ENCODE assay signal across 19 cellular contexts in the genomic region with DNA sequence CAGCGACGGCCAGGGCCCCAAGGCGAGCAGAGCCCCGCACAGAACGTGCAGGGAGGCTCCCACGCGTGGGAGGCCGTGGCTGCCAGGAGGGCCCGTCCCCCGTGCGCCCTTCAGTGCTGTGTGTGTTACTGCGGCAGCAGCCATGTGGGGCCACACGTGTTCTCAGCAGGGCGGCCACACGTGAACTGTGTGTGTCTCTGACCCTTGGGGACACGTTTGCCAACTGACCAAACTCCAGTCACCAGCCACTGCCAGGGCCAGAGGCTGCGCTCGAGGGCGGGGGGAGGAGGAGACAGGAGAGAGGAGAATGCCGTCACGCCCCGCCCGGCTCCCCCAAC. TPM values are rescaled to one million over a fixed set of nuclear protein-coding genes. Genes with fewer than 3 reads are reported as not detected.
DNase-seq lines count a peak whose midpoint lies in the region; ATAC-seq and TF ChIP-seq lines count a peak whose summit lies in the region.
"Had no signal": no experiment of that assay in that cellular context is flagged by ENCODE, and none has a peak within 500 bp of the region (broad histone marks: within the 10 kb centered on the region; RNA-seq: fewer than 3 reads in every experiment).

No MANE protein-coding gene starts in this region.

- H3K27ac ChIP-seq in HEK293 (ENCODE audit: extremely low read depth, low read depth, low read length) (no peak overlapping the region), neuronal stem cell (replicated peaks; ENCODE audit: low read length) (no peak overlapping the region), thyroid gland (peak overlapping the region in 2 of 3 donors; percentile 91 to 96)
- H3K27ac ChIP-seq: 22Rv1, BLaER1, C4-2B had no signal

- H4K8ac ChIP-seq in neuronal stem cell (ENCODE audit: low read depth, low read length), result peak overlapping the region; percentile 57

- no peak overlapping the region for H2BK12ac ChIP-seq in neuronal stem cell (ENCODE audit: low read length)

- intact Hi-C loops in thyroid gland (cut with DNase I), result loop anchor here (10.0 kb wide), 1 partner anchor 53 kb away; the partner anchor contains the start of gene GALNT9

- TF ChIP-seq POLR2A in thyroid gland (IDR thresholded peaks at IDR 0.05), result no peak

- peak overlapping the region; percentile 31 for H2AK5ac ChIP-seq in neuronal stem cell (ENCODE audit: low read depth, low read length)

- H3K23ac ChIP-seq in neuronal stem cell (ENCODE audit: low read depth, low read length, poor library complexity), result peak overlapping the region; percentile 92

- peaks cover 1% of the 10 kb centered on the region for H3K79me1 ChIP-seq in neuronal stem cell (ENCODE audit: low read depth, low read length)

- WGBS in neuronal stem cell (ENCODE audit: extremely low coverage in 2 of 2, insufficient read length in 2 of 2, insufficient replicate concordance in 1 of 2), 2 donors, result no CpG with 5 or more reads among the region's 23 CpGs
- WGBS in thyroid gland, 2 donors, result 85 to 97% methylated on average over 10 to 12 of the region's 23 CpGs

- no peak overlapping the region for H3K18ac ChIP-seq in neuronal stem cell (ENCODE audit: low read length)

- DNase-seq in left lobe of liver (ENCODE audit: low spot score) (peak; percentile 89), neuronal stem cell (ENCODE audit: low spot score) (no peak), thyroid gland (no peak), NCI-H128 (lab: John Stamatoyannopoulos, UW; ENCODE audit: unreplicated experiment) (no peak), dermis blood vessel endothelial cell (no peak)
- DNase-seq: Caco-2; CD4-positive, CD25-positive, alpha-beta regulatory T cell; CD8-positive, alpha-beta T cell; DMS153; DND-41; GOT3; H7; HCEC 1CT had no signal

- H3K36me3 ChIP-seq in HEK293 (ENCODE audit: control insufficient read depth in 2 of 2, insufficient read depth in 1 of 2, low read length in 2 of 2) (no peaks in the 10 kb centered on the region), neuronal stem cell (replicated peaks in 1 of 2; ENCODE audit: control insufficient read depth in 2 of 2, insufficient read depth in 2 of 2, low read length in 2 of 2) (no peaks in the 10 kb centered on the region), thyroid gland (no peaks in the 10 kb centered on the region)
- H3K36me3 ChIP-seq: BLaER1 had no signal

- TF ChIP-seq CTCF in HEK293 (tag by site-specific recombination; IDR thresholded peaks at IDR 0.05) (no peak), thyroid gland (IDR thresholded peaks at IDR 0.05) (no peak)

- H3K27me3 ChIP-seq in neuronal stem cell (ENCODE audit: control insufficient read depth in 3 of 3, insufficient read depth in 3 of 3, low read depth in 1 of 3, low read length in 3 of 3) (peaks cover 0 to 51% (median 4%) of the 10 kb centered on the region in 3 experiments), thyroid gland (no peaks in the 10 kb centered on the region)

- peak overlapping the region; percentile 41 for H2BK15ac ChIP-seq in neuronal stem cell (ENCODE audit: low read length)

- no peak overlapping the region for H3K14ac ChIP-seq in neuronal stem cell (ENCODE audit: low read length)

- H3K4me1 ChIP-seq in HEK293 (ENCODE audit: control insufficient read depth, insufficient read depth, low read length) (no peaks in the 10 kb centered on the region), neuronal stem cell (ENCODE audit: control insufficient read depth in 2 of 2, insufficient read depth in 1 of 2, low read depth in 1 of 2, low read length in 2 of 2) (peaks cover 0 to 8% of the 10 kb centered on the region in 2 donors), thyroid gland (peaks cover 49 to 66% of the 10 kb centered on the region in 2 donors)

- POLR2A ChIA-PET in HEK293 (lab: Yijun Ruan, JAX), result no interaction called here

- no peak overlapping the region for H3K4me2 ChIP-seq in neuronal stem cell (ENCODE audit: insufficient read depth, low read length, poor library complexity, severe bottlenecking)
- H3K4me2 ChIP-seq: BLaER1 had no signal

- CTCF ChIA-PET in HEK293 (lab: Yijun Ruan, JAX), result no interaction called here

- H4K91ac ChIP-seq in neuronal stem cell (ENCODE audit: low read depth, low read length, poor library complexity), result no peak overlapping the region

- H3K9me3 ChIP-seq in HEK293 (ENCODE audit: control insufficient read depth, insufficient read depth, low read depth, low read length) (no peaks in the 10 kb centered on the region), neuronal stem cell (replicated peaks in 1 of 2; ENCODE audit: control insufficient read depth in 2 of 2, insufficient read depth in 1 of 2, low read depth in 1 of 2, low read length in 2 of 2) (peaks cover 0 to 5% of the 10 kb centered on the region in 2 donors), thyroid gland (no peaks in the 10 kb centered on the region)
- H3K9me3 ChIP-seq: BLaER1, Caco-2 had no signal

- peak overlapping the region; percentile 3 for H3K9ac ChIP-seq in neuronal stem cell (ENCODE audit: low read depth, low read length, poor library complexity)
- H3K9ac ChIP-seq: BLaER1 had no signal

- H3K4ac ChIP-seq in neuronal stem cell (ENCODE audit: low read length), result no peak overlapping the region

- H3K4me3 ChIP-seq in HEK293 (ENCODE audit: low read depth, low read length) (no peak overlapping the region), neuronal stem cell (ENCODE audit: low read length in 2 of 2) (no peak overlapping the region), thyroid gland (replicated peaks in 1 of 3) (peak overlapping the region in 1 of 3 donors; percentile 7)
- H3K4me3 ChIP-seq: BLaER1 had no signal

- no peak overlapping the region for H2AFZ ChIP-seq in neuronal stem cell (ENCODE audit: low read length)

- ATAC-seq in left lobe of liver, result peak; percentile 91
- ATAC-seq in esophagus mucosa, result no peak
- ATAC-seq: CD8-positive, alpha-beta T cell had no signal

- no peak overlapping the region for H2BK120ac ChIP-seq in neuronal stem cell (ENCODE audit: low read depth, low read length)

- no peak overlapping the region for H2BK5ac ChIP-seq in neuronal stem cell (ENCODE audit: low read length)

TF ChIP-seq in HEK293, 187 proteins besides CTCF, POLR2A, EP300 and RAD21:
- TF ChIP-seq YY1 (tag by site-specific recombination; IDR thresholded peaks at IDR 0.05), result no peak
- no peak for TF ChIP-seq TRIM28 (IDR thresholded peaks at IDR 0.05; ENCODE audit: borderline replicate concordance, low read length)
- peak; percentile 74 for TF ChIP-seq ZFHX2 (tag by site-specific recombination; conservative IDR thresholded peaks at IDR 0.05)
- no peak for TF ChIP-seq ZNF23 (tag by site-specific recombination; IDR thresholded peaks at IDR 0.05; ENCODE audit: borderline replicate concordance)
- peak; percentile 26; the same call in 1 of the 2 replicates for TF ChIP-seq GLIS2 (tag by site-specific recombination; IDR thresholded peaks at IDR 0.05)

RNA-seq across cellular contexts. Expression of gene GALNT9, which starts 57.7 kb away (rescaled TPM):
- total RNA-seq in left lobe of liver (not detected), thyroid gland (10 to 100 TPM in 2 of 4 donors, 1 to 10 TPM in 2; 2.2 to 29.2 (median 15.9) TPM), esophagus mucosa (not detected), dermis blood vessel endothelial cell (0.14 and 0.17 TPM in 2 replicates)
- 0.13 TPM for polyA plus RNA-seq in neuronal stem cell (2013, experiment 1 of 2)
- 0.14 TPM for polyA plus RNA-seq in neuronal stem cell (2013, experiment 2 of 2)
- total RNA-seq: CD8-positive, alpha-beta T cell had no signal
- polyA plus RNA-seq: AG04450 had no signal

Comparison
In these comparisons a context has a peak if more than half of its experiments do, and no peak if none do; other contexts are left out.
1. H3K27ac ChIP-seq: peak in thyroid gland (2 of 3); none in HEK293 (single experiment) and neuronal stem cell (single experiment).